Comparison of ENCODE assay signal across 8 cellular contexts in the genomic region with DNA sequence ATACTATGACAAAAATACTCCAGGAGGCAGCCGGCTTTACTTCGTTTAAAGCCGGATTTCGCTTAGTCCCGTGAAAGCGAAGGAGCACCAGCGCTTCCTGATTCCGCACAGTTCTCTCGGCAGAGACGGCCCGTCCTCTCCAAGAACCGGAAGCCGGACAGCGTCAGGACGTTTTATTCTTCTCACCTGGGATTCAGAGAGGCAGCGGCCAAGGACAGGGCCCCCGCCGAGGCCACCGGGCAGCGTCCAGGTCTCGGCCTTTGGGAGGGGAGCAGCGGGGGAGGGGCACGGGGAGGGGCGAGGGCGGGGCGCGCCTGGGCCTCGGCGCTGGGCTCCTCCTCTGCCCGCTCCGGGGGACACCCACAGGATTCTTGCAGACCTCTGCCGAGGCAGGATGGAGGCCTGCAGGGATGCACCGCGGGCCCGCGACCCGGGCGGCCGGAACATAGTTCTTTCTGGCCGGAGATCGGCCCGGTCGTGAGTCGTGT. TPM values are rescaled to one million over a fixed set of nuclear protein-coding genes. Genes with fewer than 3 reads are reported as not detected.
DNase-seq lines count a peak whose midpoint lies in the region; ATAC-seq and TF ChIP-seq lines count a peak whose summit lies in the region.

No MANE protein-coding gene starts in this region.

- DNase-seq in KBM-7: peak; percentile 39
- DNase-seq in activated T-cell treated with anti-CD3 and anti-CD28 coated beads, Interleukin-2, amount 50 U/mL, for 1 hour: peak; percentile 72
- peak; percentile 58 to 69 for DNase-seq in erythroblast (lab: John Stamatoyannopoulos, UW)
- peak; percentile 11 for DNase-seq in midbrain (lab: John Stamatoyannopoulos, UW)
- DNase-seq in thyroid gland: peak; percentile 82 to 88
- no peak for DNase-seq in NCI-H1048 (lab: John Stamatoyannopoulos, UW)

- no peak for ATAC-seq in HG03457 (IDR thresholded peaks at IDR 0.05; ENCODE audit: unreplicated experiment)

- peak overlapping the region; percentile 76 for H3K9ac ChIP-seq in BLaER1

- WGBS in thyroid gland, 2 donors: 3 to 6% methylated on average over 20 to 21 of the region's 44 CpGs

- peaks cover 82% of the 10 kb centered on the region for H3K4me1 ChIP-seq in BLaER1
- H3K4me1 ChIP-seq in thyroid gland: peaks cover 33 to 38% of the 10 kb centered on the region in 2 donors

- intact Hi-C loops in thyroid gland (cut with DNase I): no loop called here

- H3K4me2 ChIP-seq in BLaER1: peak overlapping the region; percentile 97

- H3K36me3 ChIP-seq in BLaER1 (peaks cover 23% of the 10 kb centered on the region), thyroid gland (no peaks in the 10 kb centered on the region)

- no peaks in the 10 kb centered on the region for H3K9me3 ChIP-seq in BLaER1
- no peaks in the 10 kb centered on the region for H3K9me3 ChIP-seq in thyroid gland

- H3K27ac ChIP-seq in BLaER1 (peak overlapping the region; percentile 64), thyroid gland (peak overlapping the region; percentile 10 to 79 (median 66))

- H3K27me3 ChIP-seq in BLaER1: no peaks in the 10 kb centered on the region
- H3K27me3 ChIP-seq in thyroid gland: no peaks in the 10 kb centered on the region

- TF ChIP-seq POLR2A in erythroblast (IDR thresholded peaks at IDR 0.05; ENCODE audit: low read length): no peak
- peak in 1 of 2 donors; percentile 48 for TF ChIP-seq POLR2A in thyroid gland (IDR thresholded peaks at IDR 0.05)

- H4K20me1 ChIP-seq in BLaER1: peaks cover 95% of the 10 kb centered on the region

- peak overlapping the region; percentile 83 for H3K4me3 ChIP-seq in BLaER1
- peak overlapping the region in 2 of 3 donors; percentile 23 to 35 for H3K4me3 ChIP-seq in thyroid gland (replicated peaks in 1 of 3)

- no peak for TF ChIP-seq CTCF in thyroid gland (IDR thresholded peaks at IDR 0.05)

- in situ Hi-C loops in KBM-7 (cut with MboI; ENCODE audit: low pct_unique_long_range_greater_than_20kb, low sequenced_read_pairs): no loop called here

RNA-seq across cellular contexts. Expression of gene DIDO1, which starts 2.8 kb away (rescaled TPM):
- 10 to 100 TPM; 67.7 to 92.9 (median 72.2) TPM for total RNA-seq in thyroid gland

RNA-seq across cellular contexts. Expression of gene GID8, which starts 8.9 kb away (rescaled TPM):
- 10 to 100 TPM; 30.3 to 38.5 (median 34.5) TPM for total RNA-seq in thyroid gland

RNA-seq across cellular contexts. Expression of gene SLC17A9, which starts 23.4 kb away (rescaled TPM):
- 1 to 10 TPM in 2 of 4 donors, under 1 TPM in 2; 0.68 to 1.6 (median 1.00) TPM for total RNA-seq in thyroid gland
